In genomic region chr7:64046041-64046389, GRCh38 we compare ENCODE assay signal across 16 cellular contexts. TPM values are rescaled to one million over a fixed set of nuclear protein-coding genes. Genes with fewer than 3 reads are reported as not detected.
A peak's percentile ranks its signal among the peaks of the same experiment; 100 is the strongest.
DNase-seq lines count a peak whose midpoint lies in the region; ATAC-seq and TF ChIP-seq lines count a peak whose summit lies in the region.
"Had no signal": no experiment of that assay in that cellular context is flagged by ENCODE, and none has a peak within 500 bp of the region (broad histone marks: within the 10 kb centered on the region; RNA-seq: fewer than 3 reads in every experiment).

No MANE protein-coding gene starts in this region.

- ATAC-seq in GM21619 (IDR thresholded peaks at IDR 0.05; ENCODE audit: unreplicated experiment) (no peak), GM18909 (IDR thresholded peaks at IDR 0.05; ENCODE audit: poor library complexity, unreplicated experiment) (no peak)

- no TSS peak for BruUV-seq in mammary epithelial cell (replicated peaks; lab: Mats Ljungman, UMichigan)

- peak overlapping the region; percentile 52 to 67 (median 61) for H3K4me3 ChIP-seq in breast epithelium
- no peak overlapping the region for H3K4me3 ChIP-seq in mammary epithelial cell (replicated peaks in 1 of 3; ENCODE audit: insufficient read depth in 1 of 3, low read depth in 2 of 3, low read length in 3 of 3)
- H3K4me3 ChIP-seq in esophagus squamous epithelium = peak overlapping the region; percentile 20 to 59 (median 54)
- peak overlapping the region; percentile 96 for H3K4me3 ChIP-seq in parathyroid adenoma (ENCODE audit: low read depth, low read length)
- peak overlapping the region; percentile 44 to 82 for H3K4me3 ChIP-seq in uterus

- dilution Hi-C loops in mammary epithelial cell (cut with HindIII; ENCODE audit: low sequenced_read_pairs) = no loop called here

- no peaks in the 10 kb centered on the region for H3K79me2 ChIP-seq in mammary epithelial cell (ENCODE audit: insufficient read depth, low read length)
- no peaks in the 10 kb centered on the region for H3K79me2 ChIP-seq in parathyroid adenoma

- H3K9me3 ChIP-seq in breast epithelium (peaks cover 6 to 22% of the 10 kb centered on the region in 2 donors), mammary epithelial cell (replicated peaks; ENCODE audit: insufficient read depth, low read length) (peaks cover 48% of the 10 kb centered on the region), esophagus squamous epithelium (peaks cover 0 to 18% (median 6%) of the 10 kb centered on the region in 3 donors), parathyroid adenoma (ENCODE audit: control insufficient read depth, low read length) (no peaks in the 10 kb centered on the region), uterus (no peaks in the 10 kb centered on the region)

- 7% methylated on average over 3 of the region's 12 CpGs for WGBS in mammary epithelial cell (ENCODE audit: low coverage, missing lambda C conversion rate)
- 41 to 49% methylated on average over 9 to 12 of the region's 12 CpGs for WGBS in esophagus squamous epithelium, 2 donors

- DNase-seq in breast epithelium (ENCODE audit: low spot score in 2 of 2) (no peak), mammary epithelial cell (no peak), esophagus squamous epithelium (lab: John Stamatoyannopoulos, UW) (no peak), uterus (no peak), COR-L47 (lab: John Stamatoyannopoulos, UW) (no peak)
- DNase-seq: activated CD4-positive, alpha-beta T cell treated with anti-CD3 and anti-CD28 coated beads for 1 hour; activated gamma-delta T cell; islet precursor cell; NCI-H1436 treated with DMSO at 0.1 percent for 48 hours; NK-92 treated with Interleukin-12 subunit alpha and Interleukin-12 subunit beta, amount 100 ng/mL, for 24 hours; stimulated activated CD4-positive, alpha-beta T cell treated with anti-CD3 and anti-CD28 coated beads, Interleukin-2, amount 100 ng/mL, for 48 hours had no signal

- no peak overlapping the region for H3K9ac ChIP-seq in mammary epithelial cell (ENCODE audit: insufficient read depth, low read length)
- no peak overlapping the region for H3K9ac ChIP-seq in parathyroid adenoma

- no peak for TF ChIP-seq CTCF in breast epithelium (IDR thresholded peaks at IDR 0.05)
- no peak for TF ChIP-seq CTCF in mammary epithelial cell (conservative IDR thresholded peaks at IDR 0.05 in 1 of 2, IDR thresholded peaks at IDR 0.05 in 1 of 2; ENCODE audit: extremely low read depth in 1 of 2, insufficient read depth in 1 of 2, low read depth in 1 of 2, low read length in 2 of 2)
- TF ChIP-seq CTCF in esophagus squamous epithelium (IDR thresholded peaks at IDR 0.05) = no peak
- TF ChIP-seq CTCF in parathyroid adenoma (IDR thresholded peaks at IDR 0.05) = no peak
- TF ChIP-seq CTCF in uterus (IDR thresholded peaks at IDR 0.05) = no peak

- H3K4me1 ChIP-seq in breast epithelium (peaks cover 0 to 6% of the 10 kb centered on the region in 2 donors), mammary epithelial cell (ENCODE audit: insufficient read depth, low read length) (no peaks in the 10 kb centered on the region), esophagus squamous epithelium (no peaks in the 10 kb centered on the region), parathyroid adenoma (no peaks in the 10 kb centered on the region), uterus (no peaks in the 10 kb centered on the region)

- CTCF ChIA-PET in mammary epithelial cell (lab: Charles Lee; ENCODE audit: low non-redundant PET) = no interaction called here

- TF ChIP-seq POLR2A in breast epithelium (IDR thresholded peaks at IDR 0.05) (no peak), esophagus squamous epithelium (IDR thresholded peaks at IDR 0.05) (no peak), uterus (IDR thresholded peaks at IDR 0.05) (no peak)

- no peaks in the 10 kb centered on the region for H4K20me1 ChIP-seq in mammary epithelial cell (ENCODE audit: insufficient read depth, low read length)

- intact Hi-C loops in breast epithelium (cut with DNase I; ENCODE audit: low total_unique reads) (no loop called here), mammary epithelial cell (cut with micrococcal nuclease) (no loop called here), esophagus squamous epithelium (cut with DNase I) (no loop called here), uterus (cut with DNase I; ENCODE audit: low total_unique reads) (no loop called here)

- no peaks in the 10 kb centered on the region for H3K36me3 ChIP-seq in breast epithelium
- no peaks in the 10 kb centered on the region for H3K36me3 ChIP-seq in mammary epithelial cell (ENCODE audit: insufficient read depth, low read length)
- H3K36me3 ChIP-seq in esophagus squamous epithelium = no peaks in the 10 kb centered on the region
- H3K36me3 ChIP-seq in parathyroid adenoma (ENCODE audit: control insufficient read depth, insufficient read depth, low read length) = no peaks in the 10 kb centered on the region
- H3K36me3 ChIP-seq in uterus = no peaks in the 10 kb centered on the region

- in situ Hi-C loops in mammary epithelial cell (cut with MboI; ENCODE audit: low sequenced_read_pairs in 2 of 2) = no loop called here

- H2AFZ ChIP-seq in mammary epithelial cell (ENCODE audit: low read depth, low read length) (no peak overlapping the region), parathyroid adenoma (no peak overlapping the region)

- H3K27me3 ChIP-seq in breast epithelium (no peaks in the 10 kb centered on the region), mammary epithelial cell (ENCODE audit: insufficient read depth, low read length) (peaks cover 2% of the 10 kb centered on the region), esophagus squamous epithelium (no peaks in the 10 kb centered on the region), parathyroid adenoma (ENCODE audit: control insufficient read depth, insufficient read depth, low read length) (no peaks in the 10 kb centered on the region), uterus (no peaks in the 10 kb centered on the region)

- peak overlapping the region; percentile 79 to 86 for H3K27ac ChIP-seq in breast epithelium
- H3K27ac ChIP-seq in mammary epithelial cell (ENCODE audit: insufficient read depth, low read depth, low read length) = no peak overlapping the region
- H3K27ac ChIP-seq in esophagus squamous epithelium = peak overlapping the region; percentile 44 to 84 (median 62)
- no peak overlapping the region for H3K27ac ChIP-seq in parathyroid adenoma
- H3K27ac ChIP-seq in uterus = peak overlapping the region; percentile 28 to 90

- no peak overlapping the region for H3K4me2 ChIP-seq in mammary epithelial cell (ENCODE audit: insufficient read depth, low read depth, low read length)
- H3K4me2 ChIP-seq in parathyroid adenoma (ENCODE audit: low read length) = peak overlapping the region; percentile 70

RNA-seq across cellular contexts. Expression of gene ZNF727, which starts 0.8 kb away (rescaled TPM):
- total RNA-seq in breast epithelium = 10 to 100 TPM in 1 of 3 donors, 1 to 10 TPM in 2; 2.9 to 19.0 (median 3.6) TPM
- total RNA-seq in mammary epithelial cell = under 1 TPM in 1 of 2 donors, not detected in 1; 0.50 TPM
- polyA plus RNA-seq in mammary epithelial cell = not detected
- polyA minus RNA-seq in mammary epithelial cell = not detected
- total RNA-seq in esophagus squamous epithelium = 1 to 10 TPM in 2 of 4 donors, under 1 TPM in 2; 0.22 to 2.5 (median 1.2) TPM
- total RNA-seq in uterus = 10 to 100 TPM in 1 of 4 donors, 1 to 10 TPM in 2, under 1 TPM in 1; 0.29 to 11.9 (median 2.8) TPM

RNA-seq across cellular contexts. Expression of gene ZNF722, which starts 47.4 kb away (rescaled TPM):
- total RNA-seq in breast epithelium (not detected), mammary epithelial cell (not detected), esophagus squamous epithelium (not detected), uterus (under 1 TPM in 1 of 4 donors, not detected in 3; 0.21 TPM)
- polyA plus RNA-seq in mammary epithelial cell = not detected
- polyA minus RNA-seq in mammary epithelial cell = not detected
- total RNA-seq: osteoblast, subcutaneous adipose tissue had no signal

Comparison
In these comparisons a context has a peak if more than half of its experiments do, and no peak if none do; other contexts are left out.
1. H3K27ac ChIP-seq: peak in breast epithelium (2 of 2), esophagus squamous epithelium (4 of 4) and uterus (2 of 2); none in mammary epithelial cell (single experiment) and parathyroid adenoma (single experiment).
2. H3K4me3 ChIP-seq: peak in breast epithelium (3 of 3), esophagus squamous epithelium (4 of 4), parathyroid adenoma (single experiment) and uterus (2 of 2); none in mammary epithelial cell (0 of 3).